14 cellular contexts compared by ENCODE assay signal in the genomic region with DNA sequence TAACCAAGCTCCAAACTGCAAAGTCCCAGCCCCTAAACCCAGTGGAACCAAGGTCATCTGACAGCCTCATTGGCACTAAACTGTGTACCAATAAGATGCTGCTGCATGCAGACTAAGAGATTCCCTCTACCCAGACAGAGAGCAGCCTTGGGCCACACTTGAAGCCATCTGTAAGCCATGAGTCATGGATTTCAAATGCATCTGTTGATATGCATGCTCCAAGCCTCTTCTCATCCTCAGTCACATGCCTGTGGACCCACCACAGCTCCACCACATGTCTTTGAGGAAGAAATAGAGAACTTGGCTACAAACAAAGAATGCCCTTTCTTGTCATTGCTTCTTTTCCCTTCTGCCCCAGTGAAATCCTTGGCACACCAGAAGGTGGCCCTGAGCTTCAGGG. TPM values are rescaled to one million over a fixed set of nuclear protein-coding genes. Genes with fewer than 3 reads are reported as not detected.
DNase-seq lines count a peak whose midpoint lies in the region; ATAC-seq and TF ChIP-seq lines count a peak whose summit lies in the region.
"Had no signal": no experiment of that assay in that cellular context is flagged by ENCODE, and none has a peak within 500 bp of the region (broad histone marks: within the 10 kb centered on the region; RNA-seq: fewer than 3 reads in every experiment).

No MANE protein-coding gene starts in this region.

- TF ChIP-seq POLR2A in stomach (IDR thresholded peaks at IDR 0.05): no peak

- H3K4me1 ChIP-seq in foreskin keratinocyte (no peaks in the 10 kb centered on the region), stomach (no peaks in the 10 kb centered on the region)

- no peaks in the 10 kb centered on the region for H3K36me3 ChIP-seq in stomach

- no peaks in the 10 kb centered on the region for H3K9me3 Mint-ChIP-seq in HFFc6
- no peaks in the 10 kb centered on the region for H3K9me3 Mint-ChIP-seq in natural killer cell
- H3K9me3 Mint-ChIP-seq: activated naive CD8-positive, alpha-beta T cell treated with anti-CD3 and anti-CD28 coated beads, Interleukin-2, amount 10 ng/mL, durations not matched to agents 7 days and 5 days; naive thymus-derived CD4-positive, alpha-beta T cell had no signal

- ATAC-seq in foreskin keratinocyte: peak; percentile 70
- no peak for ATAC-seq in natural killer cell
- ATAC-seq: activated CD8-positive, alpha-beta memory T cell treated with anti-CD3 and anti-CD28 coated beads, Interleukin-2, amount 10 ng/mL, durations not matched to agents 7 days and 5 days; naive thymus-derived CD4-positive, alpha-beta T cell had no signal

- no peak for TF ChIP-seq EP300 in stomach (IDR thresholded peaks at IDR 0.05)

- H3K27me3 ChIP-seq in foreskin keratinocyte (no peaks in the 10 kb centered on the region), stomach (no peaks in the 10 kb centered on the region)

- H3K4me1 Mint-ChIP-seq in HFFc6 (ENCODE audit: low read depth) (peaks cover 10% of the 10 kb centered on the region), natural killer cell (no peaks in the 10 kb centered on the region)

- H3K4me3 ChIP-seq in stomach: no peak overlapping the region

- peaks cover 27% of the 10 kb centered on the region for H3K36me3 Mint-ChIP-seq in HFFc6 (ENCODE audit: low read depth)
- no peaks in the 10 kb centered on the region for H3K36me3 Mint-ChIP-seq in natural killer cell
- H3K36me3 Mint-ChIP-seq: activated CD8-positive, alpha-beta memory T cell treated with anti-CD3 and anti-CD28 coated beads, Interleukin-2, amount 10 ng/mL, durations not matched to agents 7 days and 5 days; activated naive CD8-positive, alpha-beta T cell treated with anti-CD3 and anti-CD28 coated beads, Interleukin-2, amount 10 ng/mL, durations not matched to agents 7 days and 5 days; naive thymus-derived CD4-positive, alpha-beta T cell had no signal

- H3K4me3 Mint-ChIP-seq in HFFc6 (no peak overlapping the region; the same call in 1 of the 2 replicates), natural killer cell (no peak overlapping the region)
- H3K4me3 Mint-ChIP-seq: activated CD8-positive, alpha-beta memory T cell treated with anti-CD3 and anti-CD28 coated beads, Interleukin-2, amount 10 ng/mL, durations not matched to agents 7 days and 5 days; activated naive CD8-positive, alpha-beta T cell treated with anti-CD3 and anti-CD28 coated beads, Interleukin-2, amount 10 ng/mL, durations not matched to agents 7 days and 5 days; naive thymus-derived CD4-positive, alpha-beta T cell had no signal

- H3K27me3 Mint-ChIP-seq in HFFc6 (ENCODE audit: insufficient read depth) (no peaks in the 10 kb centered on the region; the same call in 1 of the 2 replicates), natural killer cell (ENCODE audit: low read depth in 2 of 2) (peaks cover 7 to 10% of the 10 kb centered on the region in 2 donors)

- H3K27ac ChIP-seq in foreskin keratinocyte (no peak overlapping the region), stomach (no peak overlapping the region)

- H3K9me3 ChIP-seq in stomach: no peaks in the 10 kb centered on the region

- DNase-seq in AG08395 (ENCODE audit: low spot score) (peak; percentile 92), HFFc6 (peak; percentile 89), T1000 (lab: John Stamatoyannopoulos, UW) (peak; percentile 13), foreskin keratinocyte (peak in 1 of 2 donors; percentile 51), stomach (no peak), HK-2 (ENCODE audit: unreplicated experiment) (no peak), natural killer cell (no peak), NCI-H446 treated with DMSO at 0.1 percent for 48 hours (lab: John Stamatoyannopoulos, UW) (no peak)
- DNase-seq: activated CD8-positive, alpha-beta memory T cell treated with anti-CD3 and anti-CD28 coated beads, Interleukin-2, amount 10 ng/mL, durations not matched to agents 7 days and 5 days; activated naive CD8-positive, alpha-beta T cell treated with anti-CD3 and anti-CD28 coated beads, Interleukin-2, amount 10 ng/mL, durations not matched to agents 7 days and 5 days; AML-193; effector CD8-positive, alpha-beta T cell; naive thymus-derived CD4-positive, alpha-beta T cell; NCI-H1436 had no signal

- H3K27ac Mint-ChIP-seq in HFFc6 (peak overlapping the region; percentile 73), natural killer cell (no peak overlapping the region)
- H3K27ac Mint-ChIP-seq: activated CD8-positive, alpha-beta memory T cell treated with anti-CD3 and anti-CD28 coated beads, Interleukin-2, amount 10 ng/mL, durations not matched to agents 7 days and 5 days; activated naive CD8-positive, alpha-beta T cell treated with anti-CD3 and anti-CD28 coated beads, Interleukin-2, amount 10 ng/mL, durations not matched to agents 7 days and 5 days; naive thymus-derived CD4-positive, alpha-beta T cell had no signal

- TF ChIP-seq CTCF in HFFc6 (IDR thresholded peaks at IDR 0.05) (no peak), foreskin keratinocyte (conservative IDR thresholded peaks at IDR 0.05) (no peak), stomach (IDR thresholded peaks at IDR 0.05) (no peak), natural killer cell (IDR thresholded peaks at IDR 0.05) (no peak)

- intact Hi-C loops in stomach (cut with DNase I; ENCODE audit: low total_unique reads) (no loop called here), natural killer cell (cut with micrococcal nuclease) (no loop called here)

RNA-seq across cellular contexts. Expression of a gene that starts 19.6 kb away (rescaled TPM):
- total RNA-seq in HFFc6 (2021; fragmentation: NEBNext Ultra II Directional; extraction: Animal tissue kit (Norgen Biotek cat#: 25700)): not detected
- total RNA-seq in foreskin keratinocyte (1.1 and 1.5 TPM in 2 replicates), stomach (under 1 TPM in 1 of 5 donors, not detected in 4; 0.37 TPM), natural killer cell (not detected)
- polyA plus RNA-seq in foreskin keratinocyte (1.1 and 1.4 TPM in 2 replicates), stomach (under 1 TPM in 1 of 3 donors, not detected in 2; 0.05 TPM)
- total RNA-seq: activated CD8-positive, alpha-beta memory T cell treated with anti-CD3 and anti-CD28 coated beads, Interleukin-2, amount 10 ng/mL, durations not matched to agents 7 days and 5 days; activated naive CD8-positive, alpha-beta T cell treated with anti-CD3 and anti-CD28 coated beads, Interleukin-2, amount 10 ng/mL, durations not matched to agents 7 days and 5 days had no signal
- polyA plus RNA-seq: naive thymus-derived CD4-positive, alpha-beta T cell had no signal

Comparison
In these comparisons a context has a peak if more than half of its experiments do, and no peak if none do; other contexts are left out.
1. DNase-seq: peak in AG08395 (single experiment), HFFc6 (single experiment) and T1000 (single experiment); none in stomach (single experiment), HK-2 (single experiment), natural killer cell (single experiment) and NCI-H446 treated with DMSO at 0.1 percent for 48 hours (single experiment).